Comparison of ENCODE assay signal across 14 cellular contexts in genomic region chr2:71675296-71675695, GRCh38.
DNase-seq lines count a peak whose midpoint lies in the region; ATAC-seq and TF ChIP-seq lines count a peak whose summit lies in the region.
"Had no signal": no experiment of that assay in that cellular context is flagged by ENCODE, and none has a peak within 500 bp of the region (broad histone marks: within the 10 kb centered on the region; RNA-seq: fewer than 3 reads in every experiment).

No MANE protein-coding gene starts in this region.

- no peaks in the 10 kb centered on the region for H3K36me3 ChIP-seq in mucosa of descending colon (ENCODE audit: low read depth)

- H3K9me3 ChIP-seq in mucosa of descending colon = no peaks in the 10 kb centered on the region

- H3K4me1 ChIP-seq in mucosa of descending colon (ENCODE audit: low read depth) = no peaks in the 10 kb centered on the region

- ATAC-seq in mucosa of descending colon (peak; percentile 93), GM21786 (IDR thresholded peaks at IDR 0.05; ENCODE audit: unreplicated experiment) (no peak), HG03196 (IDR thresholded peaks at IDR 0.05; ENCODE audit: unreplicated experiment) (no peak)
- ATAC-seq in activated T-cell treated with anti-CD3 and anti-CD28 coated beads, Interleukin-2, amount 50 U/mL, for 4 hours = no peak
- ATAC-seq: naive thymus-derived CD4-positive, alpha-beta T cell; PC-3 had no signal

- no peaks in the 10 kb centered on the region for H3K4me1 Mint-ChIP-seq in MCF 10A (ENCODE audit: insufficient read depth, unreplicated experiment)
- no peaks in the 10 kb centered on the region for H3K4me1 Mint-ChIP-seq in activated T-cell treated with anti-CD3 and anti-CD28 coated beads, Interleukin-2, amount 50 U/mL, for 4 hours (ENCODE audit: low read depth)
- H3K4me1 Mint-ChIP-seq: naive thymus-derived CD4-positive, alpha-beta T cell had no signal

- H3K27me3 Mint-ChIP-seq in MCF 10A (ENCODE audit: insufficient read depth, unreplicated experiment) = peaks cover 45% of the 10 kb centered on the region
- H3K27me3 Mint-ChIP-seq in activated T-cell treated with anti-CD3 and anti-CD28 coated beads, Interleukin-2, amount 50 U/mL, for 4 hours (ENCODE audit: low read depth) = peaks cover 4% of the 10 kb centered on the region

- no peak overlapping the region for H3K27ac Mint-ChIP-seq in MCF 10A (ENCODE audit: low read depth, unreplicated experiment)
- H3K27ac Mint-ChIP-seq: activated T-helper 1 cell treated with anti-CD3 and anti-CD28 coated beads, Interleukin-12 subunit alpha, Interleukin-12 subunit beta, Interleukin-2, Interleukin-4 antibody, amounts not matched to agents 30 ng/mL and 10 ng/mL and 1 ng/mL, durations not matched to agents 14 hours and 24 hours and 36 hours; naive thymus-derived CD4-positive, alpha-beta T cell had no signal

- no peak overlapping the region for H3K4me3 Mint-ChIP-seq in MCF 10A (ENCODE audit: unreplicated experiment)
- no peak overlapping the region for H3K4me3 Mint-ChIP-seq in activated T-cell treated with anti-CD3 and anti-CD28 coated beads, Interleukin-2, amount 50 U/mL, for 4 hours
- H3K4me3 Mint-ChIP-seq: activated T-helper 1 cell treated with anti-CD3 and anti-CD28 coated beads, Interleukin-12 subunit alpha, Interleukin-12 subunit beta, Interleukin-2, Interleukin-4 antibody, amounts not matched to agents 30 ng/mL and 10 ng/mL and 1 ng/mL, durations not matched to agents 14 hours and 24 hours and 36 hours; naive thymus-derived CD4-positive, alpha-beta T cell had no signal

- POLR2A ChIA-PET in MCF 10A (lab: Yijun Ruan, JAX) = no interaction called here

- H3K9me3 Mint-ChIP-seq in MCF 10A (ENCODE audit: unreplicated experiment) = no peaks in the 10 kb centered on the region
- no peaks in the 10 kb centered on the region for H3K9me3 Mint-ChIP-seq in activated T-cell treated with anti-CD3 and anti-CD28 coated beads, Interleukin-2, amount 50 U/mL, for 4 hours
- H3K9me3 Mint-ChIP-seq: activated T-helper 1 cell treated with anti-CD3 and anti-CD28 coated beads, Interleukin-12 subunit alpha, Interleukin-12 subunit beta, Interleukin-2, Interleukin-4 antibody, amounts not matched to agents 30 ng/mL and 10 ng/mL and 1 ng/mL, durations not matched to agents 14 hours and 24 hours and 36 hours had no signal

- H3K36me3 Mint-ChIP-seq in MCF 10A (ENCODE audit: insufficient read depth, unreplicated experiment) = no peaks in the 10 kb centered on the region
- H3K36me3 Mint-ChIP-seq in activated T-cell treated with anti-CD3 and anti-CD28 coated beads, Interleukin-2, amount 50 U/mL, for 4 hours (ENCODE audit: insufficient read depth) = no peaks in the 10 kb centered on the region
- H3K36me3 Mint-ChIP-seq: naive thymus-derived CD4-positive, alpha-beta T cell had no signal

- no peak for TF ChIP-seq CTCF in MCF 10A (IDR thresholded peaks at IDR 0.05; ENCODE audit: unreplicated experiment)
- TF ChIP-seq CTCF in mucosa of descending colon (IDR thresholded peaks at IDR 0.05) = no peak

- intact Hi-C loops in MCF 10A (cut with micrococcal nuclease) = no loop called here
- intact Hi-C loops in mucosa of descending colon (cut with DNase I, micrococcal nuclease) = no loop called here

- no TSS peak for BruUV-seq in MCF 10A (replicated peaks; lab: Mats Ljungman, UMichigan)

- peak; percentile 66 for DNase-seq in DMS153 (lab: John Stamatoyannopoulos, UW)
- peak; percentile 56 for DNase-seq in NCI-H128 (lab: John Stamatoyannopoulos, UW; ENCODE audit: unreplicated experiment)
- peak; percentile 59 for DNase-seq in MCF 10A (ENCODE audit: unreplicated experiment)
- peak; percentile 84 to 87 (median 85) for DNase-seq in mucosa of descending colon
- DNase-seq in SIG-M5 treated with dmso at 0.1 percent for 504 hours (lab: John Stamatoyannopoulos, UW; ENCODE audit: unreplicated experiment) = no peak
- no peak for DNase-seq in activated T-cell treated with anti-CD3 and anti-CD28 coated beads, Interleukin-2, amount 50 U/mL, for 4 hours
- DNase-seq: effector CD4-positive, alpha-beta T cell; foreskin fibroblast; NCI-H1930; PC-3 had no signal

- H3K4me3 ChIP-seq in mucosa of descending colon = no peak overlapping the region

- CTCF ChIA-PET in MCF 10A (lab: Yijun Ruan, JAX) = no interaction called here

Comparison
In these comparisons a context has a peak if more than half of its experiments do, and no peak if none do; other contexts are left out.
1. DNase-seq: peak in DMS153 (single experiment), NCI-H128 (single experiment), MCF 10A (single experiment) and mucosa of descending colon (3 of 3); none in SIG-M5 treated with dmso at 0.1 percent for 504 hours (single experiment) and activated T-cell treated with anti-CD3 and anti-CD28 coated beads, Interleukin-2, amount 50 U/mL, for 4 hours (single experiment).